1 cellular context compared by ENCODE assay signal in the genomic region with DNA sequence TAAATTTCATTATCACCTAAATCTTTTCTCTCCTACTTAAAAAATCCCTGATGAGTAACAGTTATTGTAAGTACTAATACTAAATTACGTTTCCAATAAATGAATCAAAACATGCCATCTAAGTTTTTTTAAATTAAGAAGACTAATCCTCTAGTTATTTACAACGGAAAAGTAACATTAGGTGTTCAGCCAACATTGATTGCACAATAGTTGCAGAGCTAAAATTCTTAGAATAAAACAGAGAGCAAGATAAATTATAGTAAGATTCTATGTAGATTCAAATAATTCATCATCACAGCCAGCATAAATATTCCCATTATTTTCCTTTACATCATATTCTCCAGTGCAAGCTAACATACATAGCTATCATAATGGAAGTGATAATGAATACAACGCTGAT.
TF ChIP-seq lines count a peak whose summit lies in the region.

No MANE protein-coding gene starts in this region.

TF ChIP-seq in HepG2, 621 proteins besides CTCF, POLR2A, EP300 and RAD21:
- TF ChIP-seq PHF21A (CRISPR knock-in tag; IDR thresholded peaks at IDR 0.05): no peak
- TF ChIP-seq, protein P1, sequence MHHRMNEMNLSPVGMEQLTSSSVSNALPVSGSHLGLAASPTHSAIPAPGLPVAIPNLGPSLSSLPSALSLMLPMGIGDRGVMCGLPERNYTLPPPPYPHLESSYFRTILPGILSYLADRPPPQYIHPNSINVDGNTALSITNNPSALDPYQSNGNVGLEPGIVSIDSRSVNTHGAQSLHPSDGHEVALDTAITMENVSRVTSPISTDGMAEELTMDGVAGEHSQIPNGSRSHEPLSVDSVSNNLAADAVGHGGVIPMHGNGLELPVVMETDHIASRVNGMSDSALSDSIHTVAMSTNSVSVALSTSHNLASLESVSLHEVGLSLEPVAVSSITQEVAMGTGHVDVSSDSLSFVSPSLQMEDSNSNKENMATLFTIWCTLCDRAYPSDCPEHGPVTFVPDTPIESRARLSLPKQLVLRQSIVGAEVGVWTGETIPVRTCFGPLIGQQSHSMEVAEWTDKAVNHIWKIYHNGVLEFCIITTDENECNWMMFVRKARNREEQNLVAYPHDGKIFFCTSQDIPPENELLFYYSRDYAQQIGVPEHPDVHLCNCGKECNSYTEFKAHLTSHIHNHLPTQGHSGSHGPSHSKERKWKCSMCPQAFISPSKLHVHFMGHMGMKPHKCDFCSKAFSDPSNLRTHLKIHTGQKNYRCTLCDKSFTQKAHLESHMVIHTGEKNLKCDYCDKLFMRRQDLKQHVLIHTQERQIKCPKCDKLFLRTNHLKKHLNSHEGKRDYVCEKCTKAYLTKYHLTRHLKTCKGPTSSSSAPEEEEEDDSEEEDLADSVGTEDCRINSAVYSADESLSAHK (CRISPR knock-in tag; IDR thresholded peaks at IDR 0.05; ENCODE audit: borderline replicate concordance): no peak
- TF ChIP-seq SIN3B (IDR thresholded peaks at IDR 0.05; ENCODE audit: low read length): no peak
- no peak for TF ChIP-seq GPN1 (CRISPR knock-in tag; IDR thresholded peaks at IDR 0.05; ENCODE audit: borderline replicate concordance)
- TF ChIP-seq ZNF510 (CRISPR knock-in tag; IDR thresholded peaks at IDR 0.05; ENCODE audit: low read depth): no peak
- no peak for TF ChIP-seq ZNF468 (CRISPR knock-in tag; IDR thresholded peaks at IDR 0.05)
- TF ChIP-seq CEBPB (IDR thresholded peaks at IDR 0.05; ENCODE audit: borderline replicate concordance, low read depth, low read length): peak; percentile 50; the same call in 1 of the 2 replicates
- no peak for TF ChIP-seq BCL6 (CRISPR knock-in tag; IDR thresholded peaks at IDR 0.05)
TF ChIP-seq in HepG2: peak in this region for 1.
